ENCODE assay signal across 1 cellular context in genomic region chr19:18233224-18233825, GRCh38.
A peak's percentile ranks its signal among the peaks of the same experiment; 100 is the strongest.
TF ChIP-seq lines count a peak whose summit lies in the region.

No MANE protein-coding gene starts in this region.

TF ChIP-seq in HepG2, 621 proteins besides CTCF, POLR2A, EP300 and RAD21 (continued from another document and continues in another):
- TF ChIP-seq ZNF687 (CRISPR knock-in tag; IDR thresholded peaks at IDR 0.05): peak; percentile 67
- TF ChIP-seq HNRNPUL1 (IDR thresholded peaks at IDR 0.05; ENCODE audit: low read depth, low read length): no peak
- no peak for TF ChIP-seq SKI (IDR thresholded peaks at IDR 0.05; ENCODE audit: partially characterized antibody)
- peak; percentile 90 for TF ChIP-seq MEF2D (CRISPR knock-in tag; IDR thresholded peaks at IDR 0.05)
- TF ChIP-seq STAT5B (CRISPR knock-in tag; IDR thresholded peaks at IDR 0.05): peak; percentile 95
- peak; percentile 45; the same call in 1 of the 2 replicates for TF ChIP-seq ZNF770 (CRISPR knock-in tag; IDR thresholded peaks at IDR 0.05)
- TF ChIP-seq ESRRA (CRISPR knock-in tag; IDR thresholded peaks at IDR 0.05; ENCODE audit: low read depth): 0 out of 2 replicates have a peak, but pooled peaks have one; percentile 48
- TF ChIP-seq RERE (CRISPR knock-in tag; IDR thresholded peaks at IDR 0.05; ENCODE audit: low read depth): 0 out of 2 replicates have a peak, but pooled peaks have one; percentile 28
- peak; percentile 90 for TF ChIP-seq SIN3A (IDR thresholded peaks at IDR 0.05; ENCODE audit: borderline replicate concordance, low read depth, low read length)
- no peak for TF ChIP-seq DBP (CRISPR knock-in tag; IDR thresholded peaks at IDR 0.05; ENCODE audit: not compliant biosample characterization)
- no peak for TF ChIP-seq CENPX (CRISPR knock-in tag; IDR thresholded peaks at IDR 0.05)
- peak; percentile 60; the same call in 1 of the 2 replicates for TF ChIP-seq ZFY (CRISPR knock-in tag; IDR thresholded peaks at IDR 0.05)
- peak; percentile 90 for TF ChIP-seq UBTF (CRISPR knock-in tag; IDR thresholded peaks at IDR 0.05)
- peak; percentile 85 for TF ChIP-seq ZNF501 (CRISPR knock-in tag; IDR thresholded peaks at IDR 0.05)
- peak; percentile 49; the same call in 1 of the 2 replicates for TF ChIP-seq ZNF326 (CRISPR knock-in tag; IDR thresholded peaks at IDR 0.05; ENCODE audit: borderline replicate concordance)
- TF ChIP-seq ZFP36L1 (CRISPR knock-in tag; IDR thresholded peaks at IDR 0.05): no peak
- TF ChIP-seq JUN (CRISPR knock-in tag; IDR thresholded peaks at IDR 0.05): no peak
- TF ChIP-seq ZFP82 (CRISPR knock-in tag; IDR thresholded peaks at IDR 0.05; ENCODE audit: borderline replicate concordance): peak; percentile 92
- TF ChIP-seq REST (IDR thresholded peaks at IDR 0.05; ENCODE audit: borderline replicate concordance in 1 of 2, low read depth in 1 of 2, low read length in 2 of 2): peak; percentile 88 to 94
- TF ChIP-seq ZFP36L2 (CRISPR knock-in tag; IDR thresholded peaks at IDR 0.05): peak; percentile 80; the same call in 1 of the 2 replicates
- no peak for TF ChIP-seq GLMP (CRISPR knock-in tag; IDR thresholded peaks at IDR 0.05; ENCODE audit: borderline replicate concordance)
- 0 out of 2 replicates have a peak, but pooled peaks have one; percentile 36 for TF ChIP-seq ZNF44 (CRISPR knock-in tag; IDR thresholded peaks at IDR 0.05)
- TF ChIP-seq LCORL (IDR thresholded peaks at IDR 0.05): no peak
- TF ChIP-seq LCORL (CRISPR knock-in tag; IDR thresholded peaks at IDR 0.05): peak; percentile 62; the same call in 1 of the 2 replicates
- peak; percentile 99 for TF ChIP-seq ZSCAN9 (CRISPR knock-in tag; IDR thresholded peaks at IDR 0.05; ENCODE audit: borderline replicate concordance)
- TF ChIP-seq MYPOP (CRISPR knock-in tag; IDR thresholded peaks at IDR 0.05): peak; percentile 82
- no peak for TF ChIP-seq TFAP4 (IDR thresholded peaks at IDR 0.05; ENCODE audit: borderline replicate concordance, low read depth)
- peak; percentile 41; the same call in 1 of the 2 replicates for TF ChIP-seq ETV5 (CRISPR knock-in tag; IDR thresholded peaks at IDR 0.05; ENCODE audit: borderline replicate concordance)
- no peak for TF ChIP-seq SMYD3 (CRISPR knock-in tag; IDR thresholded peaks at IDR 0.05)
- TF ChIP-seq RFXAP (CRISPR knock-in tag; IDR thresholded peaks at IDR 0.05; ENCODE audit: borderline replicate concordance): peak; percentile 75; the same call in 1 of the 2 replicates
- 0 out of 2 replicates have a peak, but pooled peaks have one; percentile 81 for TF ChIP-seq ZNF224 (CRISPR knock-in tag; IDR thresholded peaks at IDR 0.05)
- no peak for TF ChIP-seq ZNF570 (CRISPR knock-in tag; IDR thresholded peaks at IDR 0.05; ENCODE audit: borderline replicate concordance)
- TF ChIP-seq ZSCAN29 (CRISPR knock-in tag; conservative IDR thresholded peaks at IDR 0.05): peak; percentile 82; the same call in 1 of the 2 replicates
- peak; percentile 87; the same call in 1 of the 2 replicates for TF ChIP-seq ZNF335 (CRISPR knock-in tag; IDR thresholded peaks at IDR 0.05)
- peak; percentile 71; the same call in 1 of the 2 replicates for TF ChIP-seq FOXK1 (CRISPR knock-in tag; IDR thresholded peaks at IDR 0.05; ENCODE audit: borderline replicate concordance, low read depth)
- no peak for TF ChIP-seq NR2F2 (IDR thresholded peaks at IDR 0.05; ENCODE audit: borderline replicate concordance, low read depth)
